In the genomic region with DNA sequence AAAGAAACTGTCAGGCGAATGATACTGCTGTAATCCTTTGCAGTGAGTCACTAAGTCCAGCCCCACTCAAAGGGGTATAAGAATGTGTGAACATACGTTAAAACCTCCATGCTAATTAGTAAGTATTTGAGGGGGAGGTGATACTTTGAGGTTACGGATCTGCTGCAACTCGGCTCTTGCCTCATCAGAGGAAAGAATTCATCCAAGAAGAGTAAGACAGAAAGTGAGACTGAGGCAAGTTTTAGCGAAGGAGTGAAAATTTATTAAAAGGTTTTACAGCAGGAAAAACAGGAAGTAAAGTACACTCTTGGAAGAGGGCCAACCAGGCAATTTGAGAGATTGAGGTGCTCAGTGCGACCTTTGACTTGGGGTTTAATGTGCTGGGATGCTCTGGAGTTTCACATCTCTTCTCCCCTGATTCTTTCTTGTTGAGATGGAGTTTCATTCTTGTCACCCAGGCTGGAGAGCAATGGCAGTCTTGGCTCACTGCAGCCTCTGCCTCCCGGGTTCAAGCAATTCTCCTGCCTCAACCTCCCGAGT, we compare ENCODE assay signal across 9 cellular contexts. TPM values are rescaled to one million over a fixed set of nuclear protein-coding genes. Genes with fewer than 3 reads are reported as not detected.
DNase-seq lines count a peak whose midpoint lies in the region; ATAC-seq and TF ChIP-seq lines count a peak whose summit lies in the region.
"Had no signal": no experiment of that assay in that cellular context is flagged by ENCODE, and none has a peak within 500 bp of the region (broad histone marks: within the 10 kb centered on the region; RNA-seq: fewer than 3 reads in every experiment).

No MANE protein-coding gene starts in this region.

- no peaks in the 10 kb centered on the region for H3K4me1 ChIP-seq in breast epithelium
- peaks cover 6% of the 10 kb centered on the region for H3K4me1 ChIP-seq in upper lobe of right lung
- H3K4me1 ChIP-seq in aorta (ENCODE audit: control insufficient read depth in 1 of 2, insufficient read depth in 2 of 2, low read length in 2 of 2), result no peaks in the 10 kb centered on the region
- H3K4me1 ChIP-seq in spleen, result peaks cover 0 to 20% (median 9%) of the 10 kb centered on the region in 6 donors

- TF ChIP-seq POLR2A in breast epithelium (IDR thresholded peaks at IDR 0.05), result no peak
- no peak for TF ChIP-seq POLR2A in spleen (IDR thresholded peaks at IDR 0.05)

- no TSS peak for BruUV-seq in MCF 10A (replicated peaks; lab: Mats Ljungman, UMichigan)

- H3K4me1 Mint-ChIP-seq in MCF 10A (ENCODE audit: insufficient read depth, unreplicated experiment), result peaks cover 9% of the 10 kb centered on the region

- H3K27me3 Mint-ChIP-seq in MCF 10A (ENCODE audit: insufficient read depth, unreplicated experiment), result peaks cover 44% of the 10 kb centered on the region

- H3K9me3 ChIP-seq in breast epithelium (no peaks in the 10 kb centered on the region), upper lobe of right lung (no peaks in the 10 kb centered on the region), aorta (ENCODE audit: control insufficient read depth, low read length) (peaks cover 1% of the 10 kb centered on the region), spleen (no peaks in the 10 kb centered on the region)

- intact Hi-C loops in MCF 10A (cut with micrococcal nuclease) (no loop called here), breast epithelium (cut with DNase I; ENCODE audit: low total_unique reads) (no loop called here), upper lobe of right lung (cut with DNase I) (no loop called here), aorta (cut with DNase I) (no loop called here), spleen (cut with DNase I; ENCODE audit: low total_unique reads) (no loop called here)

- POLR2A ChIA-PET in MCF 10A (lab: Yijun Ruan, JAX), result interaction anchor here (1.4 to 2.8 kb wide), 3 partner anchors 9 to 92 kb away, joined by 5 to 15 read pairs (median 6); a partner anchor contains a TSS

- TF ChIP-seq CTCF in MCF 10A (IDR thresholded peaks at IDR 0.05; ENCODE audit: unreplicated experiment) (no peak), breast epithelium (IDR thresholded peaks at IDR 0.05) (no peak), fibroblast of pulmonary artery (IDR thresholded peaks at IDR 0.05; ENCODE audit: low read length, missing control alignments) (no peak), upper lobe of right lung (IDR thresholded peaks at IDR 0.05) (no peak), spleen (IDR thresholded peaks at IDR 0.05 in 8 of 11, conservative IDR thresholded peaks at IDR 0.05 in 3 of 11) (no peak)

- H3K27ac Mint-ChIP-seq in MCF 10A (ENCODE audit: low read depth, unreplicated experiment), result no peak overlapping the region

- H3K4me3 ChIP-seq in breast epithelium (no peak overlapping the region), fibroblast of pulmonary artery (replicated peaks; ENCODE audit: low read depth, low read length) (no peak overlapping the region), upper lobe of right lung (no peak overlapping the region), aorta (ENCODE audit: low read length in 2 of 2) (no peak overlapping the region), spleen (no peak overlapping the region)

- DNase-seq in MCF 10A (ENCODE audit: unreplicated experiment), result peak; percentile 63
- DNase-seq in breast epithelium (ENCODE audit: low spot score in 2 of 2), result no peak
- peak; percentile 48 for DNase-seq in SW480 (ENCODE audit: low spot score)
- peak; percentile 25 for DNase-seq in fibroblast of pulmonary artery (ENCODE audit: low read depth)
- no peak for DNase-seq in upper lobe of right lung
- DNase-seq in aorta, result no peak
- no peak for DNase-seq in spleen
- no peak for DNase-seq in AG08396 (ENCODE audit: low spot score)
- DNase-seq: activated gamma-delta T cell treated with Interleukin-2 at 50 U/mL for 16 hours had no signal

- H3K36me3 Mint-ChIP-seq in MCF 10A (ENCODE audit: insufficient read depth, unreplicated experiment), result no peaks in the 10 kb centered on the region

- H3K27me3 ChIP-seq in breast epithelium, result peaks cover 0 to 19% of the 10 kb centered on the region in 2 donors
- no peaks in the 10 kb centered on the region for H3K27me3 ChIP-seq in upper lobe of right lung
- no peaks in the 10 kb centered on the region for H3K27me3 ChIP-seq in aorta (ENCODE audit: control insufficient read depth in 1 of 2, insufficient read depth in 2 of 2, low read length in 1 of 2)
- peaks cover 0 to 7% (median 0%) of the 10 kb centered on the region in 7 donors for H3K27me3 ChIP-seq in spleen (replicated peaks in 1 of 7)

- H3K27ac ChIP-seq in breast epithelium, result no peak overlapping the region
- H3K27ac ChIP-seq in upper lobe of right lung, result no peak overlapping the region
- H3K27ac ChIP-seq in aorta (ENCODE audit: low read depth in 1 of 2, low read length in 2 of 2), result no peak overlapping the region
- H3K27ac ChIP-seq in spleen, result peak overlapping the region in 2 of 8 donors; percentile 15 to 21

- H3K36me3 ChIP-seq in breast epithelium, result no peaks in the 10 kb centered on the region
- no peaks in the 10 kb centered on the region for H3K36me3 ChIP-seq in upper lobe of right lung
- H3K36me3 ChIP-seq in aorta (ENCODE audit: control insufficient read depth in 1 of 2, insufficient read depth in 2 of 2, low read length in 1 of 2), result no peaks in the 10 kb centered on the region
- no peaks in the 10 kb centered on the region for H3K36me3 ChIP-seq in spleen

- no peaks in the 10 kb centered on the region for H3K9me3 Mint-ChIP-seq in MCF 10A (ENCODE audit: unreplicated experiment)

- CTCF ChIA-PET in MCF 10A (lab: Yijun Ruan, JAX), result no interaction called here

- peak overlapping the region; percentile 55 for H3K4me3 Mint-ChIP-seq in MCF 10A (ENCODE audit: unreplicated experiment)

- 50% methylated on average over 8 of the region's 8 CpGs for WGBS in aorta, 2 donors
- 25 to 42% (median 33%) methylated on average over 8 of the region's 8 CpGs for WGBS in spleen, 5 donors

- peak; percentile 51 for ATAC-seq in upper lobe of right lung
- no peak for ATAC-seq in aorta (ENCODE audit: low FRiP score)

RNA-seq across cellular contexts. Expression of a gene that starts 9.8 kb away (rescaled TPM):
- total RNA-seq in MCF 10A (2022) (not detected in 2 replicates), breast epithelium (1 to 10 TPM in 1 of 3 donors, not detected in 2; 1.3 TPM), upper lobe of right lung (4.8 TPM), aorta (not detected), spleen (1 to 10 TPM in 1 of 7 donors, under 1 TPM in 1, not detected in 5; 0.89 to 3.3 TPM)
- polyA plus RNA-seq in aorta (under 1 TPM in 1 of 2 donors, not detected in 1; 0.50 TPM), spleen (under 1 TPM in 2 of 3 donors, not detected in 1; 0.12 to 0.26 TPM)

RNA-seq across cellular contexts. Expression of a gene that starts 25.5 kb away (rescaled TPM):
- total RNA-seq in MCF 10A (2022), result not detected in 2 replicates
- total RNA-seq in breast epithelium, result 1 to 10 TPM; 2.3 to 9.8 (median 2.6) TPM
- total RNA-seq in upper lobe of right lung, result 10.6 TPM
- 10 to 100 TPM; 19.2 to 63.9 TPM for total RNA-seq in aorta
- 1 to 10 TPM; 1.0 to 3.1 TPM for polyA plus RNA-seq in aorta
- 10 to 100 TPM in 2 of 7 donors, 1 to 10 TPM in 5; 1.1 to 22.2 (median 2.2) TPM for total RNA-seq in spleen
- polyA plus RNA-seq in spleen, result under 1 TPM; 0.42 to 0.56 (median 0.46) TPM

RNA-seq across cellular contexts. Expression of a gene that starts 40.9 kb away (rescaled TPM):
- total RNA-seq in MCF 10A (2022), result not detected in 2 replicates
- total RNA-seq in breast epithelium, result 1 to 10 TPM in 2 of 3 donors, not detected in 1; 1.3 to 3.7 TPM
- total RNA-seq in upper lobe of right lung, result 1.4 TPM
- 10 to 100 TPM in 1 of 2 donors, 1 to 10 TPM in 1; 2.8 to 26.8 TPM for total RNA-seq in aorta
- polyA plus RNA-seq in aorta, result 1 to 10 TPM in 1 of 2 donors, not detected in 1; 2.3 TPM
- total RNA-seq in spleen, result 1 to 10 TPM in 3 of 7 donors, under 1 TPM in 3, not detected in 1; 0.34 to 4.0 (median 0.88) TPM
- polyA plus RNA-seq in spleen, result 1 to 10 TPM in 2 of 3 donors, under 1 TPM in 1; 0.50 to 1.3 (median 1.0) TPM

RNA-seq across cellular contexts. Expression of a gene that starts 57.2 kb away (rescaled TPM):
- total RNA-seq in MCF 10A (2022) (23.6 and 25.7 TPM in 2 replicates), breast epithelium (10 to 100 TPM in 1 of 3 donors, 1 to 10 TPM in 2; 7.5 to 12.5 (median 9.2) TPM), upper lobe of right lung (15.5 TPM), aorta (10 to 100 TPM; 13.0 to 13.4 TPM), spleen (10 to 100 TPM in 5 of 7 donors, 1 to 10 TPM in 2; 8.6 to 22.8 (median 13.8) TPM)
- polyA plus RNA-seq in aorta (10 to 100 TPM in 1 of 2 donors, 1 to 10 TPM in 1; 4.3 to 11.9 TPM), spleen (1 to 10 TPM; 3.7 to 9.3 (median 3.7) TPM)

Comparison
In these comparisons a context has a peak if more than half of its experiments do, and no peak if none do; other contexts are left out.
1. DNase-seq: peak in MCF 10A (single experiment), SW480 (single experiment) and fibroblast of pulmonary artery (single experiment); none in breast epithelium (0 of 2), upper lobe of right lung (single experiment), aorta (0 of 2), spleen (single experiment) and AG08396 (single experiment).